ENCODE assay signal across 8 cellular contexts in the genomic region with DNA sequence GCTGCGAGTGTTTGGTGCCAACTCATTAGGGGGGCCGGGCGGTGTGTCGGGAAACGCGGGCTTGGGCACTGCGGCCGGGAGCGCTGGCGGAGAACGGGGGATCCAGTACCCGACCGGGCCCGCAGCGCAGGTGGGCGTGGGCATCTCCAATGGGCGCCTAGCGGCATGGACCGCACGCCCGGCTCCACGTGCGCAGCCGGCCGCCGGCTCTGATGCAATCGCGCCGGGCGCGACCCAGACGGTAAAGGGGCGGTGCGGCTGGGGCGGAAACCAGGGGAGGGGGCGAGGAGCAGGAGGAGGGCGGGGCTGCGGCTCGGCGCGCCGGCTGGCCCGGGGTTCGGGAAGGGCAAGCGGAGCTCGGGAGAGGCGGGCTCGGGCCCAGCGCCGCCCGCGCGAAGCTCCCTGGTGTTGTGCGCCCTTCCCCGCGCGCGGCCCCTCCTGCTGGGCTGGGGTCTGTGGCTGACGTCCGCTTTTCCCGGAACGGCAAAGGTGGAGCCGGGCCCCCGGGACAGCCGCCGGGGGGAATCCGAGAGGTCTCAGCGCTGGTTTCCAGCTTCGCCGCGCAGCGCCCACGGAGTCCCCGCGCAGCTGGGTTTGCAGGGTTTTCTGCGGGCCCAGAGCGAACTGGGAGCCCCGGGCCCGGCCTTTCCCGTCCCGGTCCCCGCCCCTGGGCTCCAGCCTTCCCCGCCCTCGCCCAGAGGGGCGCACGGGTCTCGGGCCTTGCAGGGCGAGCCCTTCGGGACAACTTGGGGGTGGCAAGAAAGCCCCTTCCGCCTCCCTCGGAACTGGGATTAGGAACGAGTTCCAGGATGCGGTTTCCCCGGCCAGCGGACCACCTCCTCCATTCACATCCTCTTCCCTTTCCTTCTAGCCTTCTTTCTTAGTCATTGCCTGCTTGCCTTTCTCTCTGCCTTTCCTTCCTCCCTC. TPM values are rescaled to one million over a fixed set of nuclear protein-coding genes. Genes with fewer than 3 reads are reported as not detected.
A peak's percentile ranks its signal among the peaks of the same experiment; 100 is the strongest.
DNase-seq lines count a peak whose midpoint lies in the region; ATAC-seq, FAIRE-seq and TF ChIP-seq lines count a peak whose summit lies in the region.

No MANE protein-coding gene starts in this region.

- H3K4me3 ChIP-seq in effector memory CD4-positive, alpha-beta T cell (ENCODE audit: insufficient read depth, low read depth, low read length, poor library complexity, severe bottlenecking), result peak overlapping the region; percentile 76
- H3K4me3 ChIP-seq in mesendoderm (ENCODE audit: low read length), result peak overlapping the region; percentile 92

- H4K5ac ChIP-seq in mesendoderm (ENCODE audit: low read length), result no peak overlapping the region

- H3K4ac ChIP-seq in mesendoderm (ENCODE audit: low read depth, low read length), result peak overlapping the region; percentile 93

- FAIRE-seq in GM19239 (lab: Jason Lieb, UNC), result no peak

- peak overlapping the region; percentile 76 for H2BK5ac ChIP-seq in mesendoderm (ENCODE audit: low read length)

- TF ChIP-seq CTCF in C4-2B (conservative IDR thresholded peaks at IDR 0.05), result no peak

- H4K8ac ChIP-seq in mesendoderm (ENCODE audit: low read depth, low read length), result no peak overlapping the region

- no peak overlapping the region for H2BK15ac ChIP-seq in mesendoderm (replicated peaks; ENCODE audit: low read depth)

- H3K4me2 ChIP-seq in mesendoderm (ENCODE audit: low read length), result peak overlapping the region; percentile 70

- peaks cover 1% of the 10 kb centered on the region for H3K79me1 ChIP-seq in mesendoderm (ENCODE audit: low read length)

- peaks cover 40% of the 10 kb centered on the region for H3K79me2 ChIP-seq in mesendoderm (ENCODE audit: control insufficient read depth, insufficient read depth, low read length)

- no CpG with 5 or more reads among the region's 95 CpGs for WGBS in mesendoderm (ENCODE audit: extremely low coverage, insufficient coverage, low lambda C conversion rate)

- no peaks in the 10 kb centered on the region for H3K27me3 ChIP-seq in effector memory CD4-positive, alpha-beta T cell (replicated peaks; ENCODE audit: control insufficient read depth, insufficient read depth, low read length, poor library complexity, severe bottlenecking)
- H3K27me3 ChIP-seq in mesendoderm (ENCODE audit: insufficient read depth, low read length, poor library complexity), result no peaks in the 10 kb centered on the region

- peak overlapping the region; percentile 98 for H3K9ac ChIP-seq in mesendoderm (ENCODE audit: low read length)

- peaks cover 4% of the 10 kb centered on the region for H3K4me1 ChIP-seq in effector memory CD4-positive, alpha-beta T cell (ENCODE audit: control insufficient read depth, insufficient read depth, low read length, poor library complexity, severe bottlenecking)
- H3K4me1 ChIP-seq in mesendoderm (ENCODE audit: control insufficient read depth, low read depth, low read length), result peaks cover 2% of the 10 kb centered on the region

- peak overlapping the region; percentile 99 for H3K23ac ChIP-seq in mesendoderm (ENCODE audit: low read length)

- peak; percentile 80 for ATAC-seq in HG03432 (IDR thresholded peaks at IDR 0.05; ENCODE audit: unreplicated experiment)

- peak overlapping the region; percentile 99 for H3K56ac ChIP-seq in mesendoderm (ENCODE audit: low read length)

- H2BK120ac ChIP-seq in mesendoderm (ENCODE audit: low read depth, low read length), result peak overlapping the region; percentile 95

- H3K36me3 ChIP-seq in effector memory CD4-positive, alpha-beta T cell (ENCODE audit: control insufficient read depth, insufficient read depth, low read length), result no peaks in the 10 kb centered on the region
- H3K36me3 ChIP-seq in mesendoderm (ENCODE audit: control insufficient read depth, insufficient read depth, low read length), result no peaks in the 10 kb centered on the region

- no peaks in the 10 kb centered on the region for H3K9me3 ChIP-seq in effector memory CD4-positive, alpha-beta T cell (ENCODE audit: control insufficient read depth, low read length)

- H3K18ac ChIP-seq in mesendoderm (ENCODE audit: low read length), result peak overlapping the region; percentile 94

- DNase-seq in GM19239 (ENCODE audit: insufficient read length, low spot score) (peak; percentile 88), NCI-H82 (lab: John Stamatoyannopoulos, UW) (peak; percentile 96), mesendoderm (peak; percentile 94)
- peak; percentile 63 to 67 for DNase-seq in activated CD8-positive, alpha-beta memory T cell treated with anti-CD3 and anti-CD28 coated beads for 4 hours (ENCODE audit: low read depth in 2 of 2)
- peak; percentile 46 to 65 (median 62) for DNase-seq in effector memory CD4-positive, alpha-beta T cell
- DNase-seq in stimulated activated CD8-positive, alpha-beta memory T cell treated with anti-CD3 and anti-CD28 coated beads, Interleukin-12 subunit alpha, Interleukin-12 subunit beta, amount 100 ng/mL, for 24 hours (ENCODE audit: extremely low read depth), result peak; percentile 51

- peak overlapping the region; percentile 74 for H2AK5ac ChIP-seq in mesendoderm (ENCODE audit: low read length)

- H3K27ac ChIP-seq in C4-2B (peak overlapping the region; percentile 67), mesendoderm (ENCODE audit: low read depth, low read length) (peak overlapping the region; percentile 98)
- H3K27ac ChIP-seq in effector memory CD4-positive, alpha-beta T cell (ENCODE audit: insufficient read depth, low read length, poor library complexity, severe bottlenecking), result peak overlapping the region; percentile 57

RNA-seq across cellular contexts. Expression of a gene that starts 0.9 kb away (rescaled TPM):
- 66.0 TPM for polyA plus RNA-seq in mesendoderm (2013, experiment 1 of 2)
- polyA plus RNA-seq in mesendoderm (2013, experiment 2 of 2), result 66.3 TPM

Comparison
In these comparisons a context has a peak if more than half of its experiments do, and no peak if none do; other contexts are left out.
1. Peak in every context shown above with its lines: DNase-seq, ATAC-seq, H3K4me3 ChIP-seq and H3K27ac ChIP-seq.